Comparison of ENCODE assay signal across 5 cellular contexts in the genomic region with DNA sequence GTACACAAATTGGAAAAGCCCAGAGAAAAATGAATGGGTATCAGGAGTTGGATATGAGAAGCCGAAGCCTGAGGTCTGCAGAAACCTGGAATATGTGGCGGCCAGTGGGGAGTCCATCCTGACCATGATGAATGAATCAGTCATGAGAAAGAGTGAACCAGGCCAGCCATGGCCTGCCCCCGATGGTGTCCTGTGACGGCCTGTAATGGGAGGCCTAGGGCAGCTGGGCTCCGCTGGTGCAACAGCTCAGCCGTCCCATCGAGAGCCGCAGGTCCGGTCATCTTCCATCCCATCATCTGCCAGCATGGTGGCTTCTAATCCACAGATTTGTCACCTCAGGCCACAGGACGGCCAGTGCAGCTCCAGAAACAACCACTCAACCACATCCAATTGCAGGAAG.
"Had no signal": no experiment of that assay in that cellular context is flagged by ENCODE, and none has a peak within 500 bp of the region (broad histone marks: within the 10 kb centered on the region; RNA-seq: fewer than 3 reads in every experiment).

No MANE protein-coding gene starts in this region.

- H3K27ac Mint-ChIP-seq: GM23338, H9, IgD-negative memory B cell had no signal

- ATAC-seq: GM23338, HepG2 had no signal

- H3K4me1 Mint-ChIP-seq: GM23338, H9, IgD-negative memory B cell had no signal

- H3K4me3 Mint-ChIP-seq: GM23338, H9, IgD-negative memory B cell had no signal

- DNase-seq: H9, HCEC 1CT had no signal

- H3K36me3 Mint-ChIP-seq: IgD-negative memory B cell had no signal
